Comparison of ENCODE assay signal across 1 cellular context in the genomic region with DNA sequence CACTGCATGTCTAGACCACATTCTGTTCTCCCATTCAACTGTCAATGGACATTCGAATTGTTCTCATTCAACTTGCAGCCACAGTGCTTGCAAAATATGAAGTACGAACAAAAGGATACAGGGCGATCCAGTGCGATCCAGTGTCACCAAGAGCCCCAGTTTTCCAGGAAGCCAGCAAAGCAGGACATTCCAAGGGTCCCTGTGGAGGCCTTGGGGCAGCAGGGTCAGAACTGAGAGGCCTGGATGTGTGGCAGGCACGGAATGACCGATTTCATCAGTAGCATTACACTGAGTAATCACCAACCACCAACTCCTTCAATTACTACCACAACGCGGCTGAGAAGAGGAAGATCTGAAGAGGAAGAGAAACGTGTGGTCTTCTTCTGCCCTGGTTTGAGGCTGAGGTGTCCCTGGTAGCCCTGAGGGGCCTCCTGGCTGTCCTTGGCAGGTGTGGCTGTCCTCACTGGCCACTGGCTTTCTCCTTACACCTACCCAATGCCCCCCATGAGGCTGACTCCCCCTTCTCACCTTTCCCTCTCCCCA.
TF ChIP-seq lines count a peak whose summit lies in the region.

No MANE protein-coding gene starts in this region.

TF ChIP-seq in GM12878, 131 proteins besides CTCF, POLR2A, EP300 and RAD21 (continued from another document):
- TF ChIP-seq, protein P1, sequence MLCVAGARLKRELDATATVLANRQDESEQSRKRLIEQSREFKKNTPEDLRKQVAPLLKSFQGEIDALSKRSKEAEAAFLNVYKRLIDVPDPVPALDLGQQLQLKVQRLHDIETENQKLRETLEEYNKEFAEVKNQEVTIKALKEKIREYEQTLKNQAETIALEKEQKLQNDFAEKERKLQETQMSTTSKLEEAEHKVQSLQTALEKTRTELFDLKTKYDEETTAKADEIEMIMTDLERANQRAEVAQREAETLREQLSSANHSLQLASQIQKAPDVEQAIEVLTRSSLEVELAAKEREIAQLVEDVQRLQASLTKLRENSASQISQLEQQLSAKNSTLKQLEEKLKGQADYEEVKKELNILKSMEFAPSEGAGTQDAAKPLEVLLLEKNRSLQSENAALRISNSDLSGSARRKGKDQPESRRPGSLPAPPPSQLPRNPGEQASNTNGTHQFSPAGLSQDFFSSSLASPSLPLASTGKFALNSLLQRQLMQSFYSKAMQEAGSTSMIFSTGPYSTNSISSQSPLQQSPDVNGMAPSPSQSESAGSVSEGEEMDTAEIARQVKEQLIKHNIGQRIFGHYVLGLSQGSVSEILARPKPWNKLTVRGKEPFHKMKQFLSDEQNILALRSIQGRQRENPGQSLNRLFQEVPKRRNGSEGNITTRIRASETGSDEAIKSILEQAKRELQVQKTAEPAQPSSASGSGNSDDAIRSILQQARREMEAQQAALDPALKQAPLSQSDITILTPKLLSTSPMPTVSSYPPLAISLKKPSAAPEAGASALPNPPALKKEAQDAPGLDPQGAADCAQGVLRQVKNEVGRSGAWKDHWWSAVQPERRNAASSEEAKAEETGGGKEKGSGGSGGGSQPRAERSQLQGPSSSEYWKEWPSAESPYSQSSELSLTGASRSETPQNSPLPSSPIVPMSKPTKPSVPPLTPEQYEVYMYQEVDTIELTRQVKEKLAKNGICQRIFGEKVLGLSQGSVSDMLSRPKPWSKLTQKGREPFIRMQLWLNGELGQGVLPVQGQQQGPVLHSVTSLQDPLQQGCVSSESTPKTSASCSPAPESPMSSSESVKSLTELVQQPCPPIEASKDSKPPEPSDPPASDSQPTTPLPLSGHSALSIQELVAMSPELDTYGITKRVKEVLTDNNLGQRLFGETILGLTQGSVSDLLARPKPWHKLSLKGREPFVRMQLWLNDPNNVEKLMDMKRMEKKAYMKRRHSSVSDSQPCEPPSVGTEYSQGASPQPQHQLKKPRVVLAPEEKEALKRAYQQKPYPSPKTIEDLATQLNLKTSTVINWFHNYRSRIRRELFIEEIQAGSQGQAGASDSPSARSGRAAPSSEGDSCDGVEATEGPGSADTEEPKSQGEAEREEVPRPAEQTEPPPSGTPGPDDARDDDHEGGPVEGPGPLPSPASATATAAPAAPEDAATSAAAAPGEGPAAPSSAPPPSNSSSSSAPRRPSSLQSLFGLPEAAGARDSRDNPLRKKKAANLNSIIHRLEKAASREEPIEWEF (IDR thresholded peaks at IDR 0.05; ENCODE audit: insufficient replicate concordance, low read depth, low read length) = no peak
- TF ChIP-seq SMAD1 (IDR thresholded peaks at IDR 0.05; ENCODE audit: low read depth, partially characterized antibody) (no peak), SREBF1 (IDR thresholded peaks at IDR 0.05; ENCODE audit: low read length) (no peak), CREB1 (IDR thresholded peaks at IDR 0.05; ENCODE audit: low read depth) (no peak), YY1 (IDR thresholded peaks at IDR 0.05; ENCODE audit: low read depth, low read length) (no peak), SIX5 (IDR thresholded peaks at IDR 0.05; ENCODE audit: low read depth, low read length, severe bottlenecking) (no peak), ZNF207 (IDR thresholded peaks at IDR 0.05; ENCODE audit: borderline replicate concordance) (no peak)
- TF ChIP-seq, protein P2, sequence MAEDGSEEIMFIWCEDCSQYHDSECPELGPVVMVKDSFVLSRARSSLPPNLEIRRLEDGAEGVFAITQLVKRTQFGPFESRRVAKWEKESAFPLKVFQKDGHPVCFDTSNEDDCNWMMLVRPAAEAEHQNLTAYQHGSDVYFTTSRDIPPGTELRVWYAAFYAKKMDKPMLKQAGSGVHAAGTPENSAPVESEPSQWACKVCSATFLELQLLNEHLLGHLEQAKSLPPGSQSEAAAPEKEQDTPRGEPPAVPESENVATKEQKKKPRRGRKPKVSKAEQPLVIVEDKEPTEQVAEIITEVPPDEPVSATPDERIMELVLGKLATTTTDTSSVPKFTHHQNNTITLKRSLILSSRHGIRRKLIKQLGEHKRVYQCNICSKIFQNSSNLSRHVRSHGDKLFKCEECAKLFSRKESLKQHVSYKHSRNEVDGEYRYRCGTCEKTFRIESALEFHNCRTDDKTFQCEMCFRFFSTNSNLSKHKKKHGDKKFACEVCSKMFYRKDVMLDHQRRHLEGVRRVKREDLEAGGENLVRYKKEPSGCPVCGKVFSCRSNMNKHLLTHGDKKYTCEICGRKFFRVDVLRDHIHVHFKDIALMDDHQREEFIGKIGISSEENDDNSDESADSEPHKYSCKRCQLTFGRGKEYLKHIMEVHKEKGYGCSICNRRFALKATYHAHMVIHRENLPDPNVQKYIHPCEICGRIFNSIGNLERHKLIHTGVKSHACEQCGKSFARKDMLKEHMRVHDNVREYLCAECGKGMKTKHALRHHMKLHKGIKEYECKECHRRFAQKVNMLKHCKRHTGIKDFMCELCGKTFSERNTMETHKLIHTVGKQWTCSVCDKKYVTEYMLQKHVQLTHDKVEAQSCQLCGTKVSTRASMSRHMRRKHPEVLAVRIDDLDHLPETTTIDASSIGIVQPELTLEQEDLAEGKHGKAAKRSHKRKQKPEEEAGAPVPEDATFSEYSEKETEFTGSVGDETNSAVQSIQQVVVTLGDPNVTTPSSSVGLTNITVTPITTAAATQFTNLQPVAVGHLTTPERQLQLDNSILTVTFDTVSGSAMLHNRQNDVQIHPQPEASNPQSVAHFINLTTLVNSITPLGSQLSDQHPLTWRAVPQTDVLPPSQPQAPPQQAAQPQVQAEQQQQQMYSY (CRISPR knock-in tag; IDR thresholded peaks at IDR 0.05) = no peak
